Comparison of ENCODE assay signal across 1 cellular context in the genomic region with DNA sequence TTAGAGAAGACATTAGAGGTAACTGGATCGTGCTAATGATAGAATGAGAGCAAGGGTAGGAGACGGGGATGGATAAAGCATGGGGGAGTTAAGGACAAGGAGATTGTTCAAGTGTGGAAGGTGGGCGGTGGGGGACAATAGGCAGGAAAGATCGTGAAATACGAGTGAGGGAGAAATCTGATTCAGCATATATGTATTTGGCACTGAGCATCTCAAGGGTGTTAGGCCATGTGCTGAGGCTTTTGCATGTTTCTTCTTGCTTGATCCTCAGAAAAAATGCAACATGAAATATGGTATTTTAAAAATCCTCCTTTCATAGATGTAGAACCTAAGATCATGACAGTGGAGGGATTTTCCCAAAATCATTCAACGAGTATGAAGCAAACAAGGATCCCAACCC.
A peak's percentile ranks its signal among the peaks of the same experiment; 100 is the strongest.
TF ChIP-seq lines count a peak whose summit lies in the region.

No MANE protein-coding gene starts in this region.

TF ChIP-seq in K562, 482 proteins besides CTCF, POLR2A, EP300 and RAD21 (continued from another document and continues in another):
- TF ChIP-seq CREB3 (tag; conservative IDR thresholded peaks at IDR 0.05; ENCODE audit: low read depth) (0 out of 2 replicates have a peak, but pooled peaks have one; percentile 31), ZNF668 (CRISPR knock-in tag; IDR thresholded peaks at IDR 0.05) (peak; percentile 56; the same call in 1 of the 2 replicates), DEAF1 (CRISPR knock-in tag; IDR thresholded peaks at IDR 0.05) (0 out of 2 replicates have a peak, but pooled peaks have one; percentile 2), DMBX1 (CRISPR knock-in tag; IDR thresholded peaks at IDR 0.05; ENCODE audit: borderline replicate concordance) (peak; percentile 83; the same call in 1 of the 2 replicates), REST (CRISPR knock-in tag; IDR thresholded peaks at IDR 0.05; ENCODE audit: low read depth) (0 out of 2 replicates have a peak, but pooled peaks have one; percentile 19), NFE2L1 (tag; IDR thresholded peaks at IDR 0.05; ENCODE audit: borderline replicate concordance, low read depth) (0 out of 2 replicates have a peak, but pooled peaks have one; percentile 18), MEF2D (tag; conservative IDR thresholded peaks at IDR 0.05; ENCODE audit: low read depth) (peak; percentile 58), ZNF561 (CRISPR knock-in tag; conservative IDR thresholded peaks at IDR 0.05) (0 out of 2 replicates have a peak, but pooled peaks have one; percentile 11), ZNF431 (CRISPR knock-in tag; IDR thresholded peaks at IDR 0.05) (no peak), ZNF316 (IDR thresholded peaks at IDR 0.05) (peak; percentile 86; the same call in 1 of the 2 replicates), CC2D1A (IDR thresholded peaks at IDR 0.05) (no peak), FIP1L1 (IDR thresholded peaks at IDR 0.05; ENCODE audit: low read depth, low read length, poor library complexity, severe bottlenecking) (no peak), CXXC5 (CRISPR knock-in tag; IDR thresholded peaks at IDR 0.05) (peak; percentile 63), CBFA2T3 (IDR thresholded peaks at IDR 0.05) (no peak), MAFG (tag; conservative IDR thresholded peaks at IDR 0.05) (peak; percentile 40; the same call in 1 of the 2 replicates), RERE (CRISPR knock-in tag; IDR thresholded peaks at IDR 0.05; ENCODE audit: borderline replicate concordance) (no peak), NR4A1 (CRISPR knock-in tag; IDR thresholded peaks at IDR 0.05) (no peak), NR4A1 (tag; IDR thresholded peaks at IDR 0.05) (peak; percentile 60; the same call in 1 of the 2 replicates), ZNF76 (CRISPR knock-in tag; IDR thresholded peaks at IDR 0.05; ENCODE audit: borderline replicate concordance) (peak; percentile 55; the same call in 1 of the 2 replicates), ZNF583 (CRISPR knock-in tag; IDR thresholded peaks at IDR 0.05) (0 out of 2 replicates have a peak, but pooled peaks have one; percentile 21)
- TF ChIP-seq, protein P1, sequence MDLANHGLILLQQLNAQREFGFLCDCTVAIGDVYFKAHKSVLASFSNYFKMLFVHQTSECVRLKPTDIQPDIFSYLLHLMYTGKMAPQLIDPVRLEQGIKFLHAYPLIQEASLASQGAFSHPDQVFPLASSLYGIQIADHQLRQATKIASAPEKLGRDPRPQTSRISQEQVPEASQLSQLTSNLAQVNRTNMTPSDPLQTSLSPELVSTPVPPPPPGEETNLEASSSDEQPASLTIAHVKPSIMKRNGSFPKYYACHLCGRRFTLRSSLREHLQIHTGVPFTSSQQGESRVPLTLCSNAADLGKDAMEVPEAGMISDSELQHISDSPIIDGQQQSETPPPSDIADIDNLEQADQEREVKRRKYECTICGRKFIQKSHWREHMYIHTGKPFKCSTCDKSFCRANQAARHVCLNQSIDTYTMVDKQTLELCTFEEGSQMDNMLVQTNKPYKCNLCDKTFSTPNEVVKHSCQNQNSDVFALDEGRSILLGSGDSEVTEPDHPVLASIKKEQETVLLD (IDR thresholded peaks at IDR 0.05), result no peak
- TF ChIP-seq, protein P2, sequence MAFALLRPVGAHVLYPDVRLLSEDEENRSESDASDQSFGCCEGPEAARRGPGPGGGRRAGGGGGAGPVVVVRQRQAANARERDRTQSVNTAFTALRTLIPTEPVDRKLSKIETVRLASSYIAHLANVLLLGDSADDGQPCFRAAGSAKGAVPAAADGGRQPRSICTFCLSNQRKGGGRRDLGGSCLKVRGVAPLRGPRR (CRISPR knock-in tag; IDR thresholded peaks at IDR 0.05), result peak; percentile 7; the same call in 1 of the 2 replicates
- TF ChIP-seq, protein P3, sequence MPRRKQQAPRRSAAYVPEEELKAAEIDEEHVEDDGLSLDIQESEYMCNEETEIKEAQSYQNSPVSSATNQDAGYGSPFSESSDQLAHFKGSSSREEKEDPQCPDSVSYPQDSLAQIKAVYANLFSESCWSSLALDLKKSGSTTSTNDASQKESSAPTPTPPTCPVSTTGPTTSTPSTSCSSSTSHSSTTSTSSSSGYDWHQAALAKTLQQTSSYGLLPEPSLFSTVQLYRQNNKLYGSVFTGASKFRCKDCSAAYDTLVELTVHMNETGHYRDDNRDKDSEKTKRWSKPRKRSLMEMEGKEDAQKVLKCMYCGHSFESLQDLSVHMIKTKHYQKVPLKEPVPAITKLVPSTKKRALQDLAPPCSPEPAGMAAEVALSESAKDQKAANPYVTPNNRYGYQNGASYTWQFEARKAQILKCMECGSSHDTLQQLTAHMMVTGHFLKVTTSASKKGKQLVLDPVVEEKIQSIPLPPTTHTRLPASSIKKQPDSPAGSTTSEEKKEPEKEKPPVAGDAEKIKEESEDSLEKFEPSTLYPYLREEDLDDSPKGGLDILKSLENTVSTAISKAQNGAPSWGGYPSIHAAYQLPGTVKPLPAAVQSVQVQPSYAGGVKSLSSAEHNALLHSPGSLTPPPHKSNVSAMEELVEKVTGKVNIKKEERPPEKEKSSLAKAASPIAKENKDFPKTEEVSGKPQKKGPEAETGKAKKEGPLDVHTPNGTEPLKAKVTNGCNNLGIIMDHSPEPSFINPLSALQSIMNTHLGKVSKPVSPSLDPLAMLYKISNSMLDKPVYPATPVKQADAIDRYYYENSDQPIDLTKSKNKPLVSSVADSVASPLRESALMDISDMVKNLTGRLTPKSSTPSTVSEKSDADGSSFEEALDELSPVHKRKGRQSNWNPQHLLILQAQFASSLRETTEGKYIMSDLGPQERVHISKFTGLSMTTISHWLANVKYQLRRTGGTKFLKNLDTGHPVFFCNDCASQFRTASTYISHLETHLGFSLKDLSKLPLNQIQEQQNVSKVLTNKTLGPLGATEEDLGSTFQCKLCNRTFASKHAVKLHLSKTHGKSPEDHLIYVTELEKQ (CRISPR knock-in tag; IDR thresholded peaks at IDR 0.05), result 0 out of 2 replicates have a peak, but pooled peaks have one; percentile 45
